Comparison of ENCODE assay signal across 22 cellular contexts in genomic region chr20:12047838-12048432, GRCh38.
DNase-seq lines count a peak whose midpoint lies in the region; ATAC-seq lines count a peak whose summit lies in the region.
"Had no signal": no experiment of that assay in that cellular context is flagged by ENCODE, and none has a peak within 500 bp of the region (broad histone marks: within the 10 kb centered on the region; RNA-seq: fewer than 3 reads in every experiment).

No MANE protein-coding gene starts in this region.

- no peak overlapping the region for H3K14ac ChIP-seq in mesenchymal stem cell (ENCODE audit: low read length in 2 of 2)

- 94% methylated on average over 1 of the region's 1 CpG for WGBS in mesenchymal stem cell

- DNase-seq in ELR (ENCODE audit: low read depth) (peak; percentile 73), NCI-H510A treated with DMSO at 0.1 percent for 48 hours (lab: John Stamatoyannopoulos, UW) (peak; percentile 47), dermis blood vessel endothelial cell (peak; percentile 31), mesenchymal stem cell (peak; percentile 20), activated gamma-delta T cell treated with Interleukin-2 at 50 U/mL for 16 hours (no peak), globus pallidus (ENCODE audit: low spot score) (no peak)
- DNase-seq: activated CD4-positive, alpha-beta T cell treated with anti-CD3 and anti-CD28 coated beads, Interleukin-2, amount 50 U/mL, for 48 hours; activated naive CD8-positive, alpha-beta T cell treated with anti-CD3 and anti-CD28 coated beads, Interleukin-2, amount 50 U/mL, for 24 hours; activated T-cell treated with anti-CD3 and anti-CD28 coated beads, Interleukin-2, amount 50 U/mL, for 48 hours; Calu3; heart right ventricle; kidney; NCI-H187 treated with DMSO at 0.1 percent for 48 hours; Peyer's patch; right lobe of liver; stimulated activated CD4-positive, alpha-beta T cell treated with anti-CD3 and anti-CD28 coated beads, Interleukin-4, amount 100 ng/mL, for 1 hour; stimulated activated CD8-positive, alpha-beta memory T cell treated with anti-CD3 and anti-CD28 coated beads, Interleukin-4, amount 100 ng/mL, for 48 hours; testis had no signal

- ATAC-seq in GM18858 (IDR thresholded peaks at IDR 0.05; ENCODE audit: unreplicated experiment): no peak
- no peak for ATAC-seq in HG02970 (IDR thresholded peaks at IDR 0.05; ENCODE audit: low FRiP score, unreplicated experiment)
- ATAC-seq: activated naive CD8-positive, alpha-beta T cell treated with anti-CD3 and anti-CD28 coated beads, Interleukin-2, amount 50 U/mL, for 24 hours; heart right ventricle; right lobe of liver had no signal

- H2BK12ac ChIP-seq in mesenchymal stem cell (ENCODE audit: low read length in 2 of 2): no peak overlapping the region

- H2AK5ac ChIP-seq in mesenchymal stem cell (ENCODE audit: low read length, severe bottlenecking): no peak overlapping the region

- peak overlapping the region; percentile 15 to 70 for H3K18ac ChIP-seq in mesenchymal stem cell (ENCODE audit: low read depth in 1 of 2, low read length in 2 of 2)

- no peaks in the 10 kb centered on the region for H3K27me3 ChIP-seq in mesenchymal stem cell (ENCODE audit: control insufficient read depth in 1 of 2, insufficient read depth in 1 of 2, low read length in 2 of 2)
- H3K27me3 ChIP-seq: heart right ventricle, neutrophil, Peyer's patch, right lobe of liver, testis had no signal

- no peak overlapping the region for H3K27ac ChIP-seq in mesenchymal stem cell (ENCODE audit: low read length, poor library complexity, severe bottlenecking)
- H3K27ac ChIP-seq: heart right ventricle, neutrophil, Peyer's patch, right lobe of liver, testis had no signal

- H2BK5ac ChIP-seq in mesenchymal stem cell (ENCODE audit: low read depth, low read length, poor library complexity, severe bottlenecking): no peak overlapping the region

- H3K4me2 ChIP-seq in mesenchymal stem cell (ENCODE audit: low read length, poor library complexity, severe bottlenecking): no peak overlapping the region

- H2BK15ac ChIP-seq in mesenchymal stem cell (ENCODE audit: low read depth, poor library complexity, severe bottlenecking): no peak overlapping the region

- H4K8ac ChIP-seq in mesenchymal stem cell (ENCODE audit: low read length): no peak overlapping the region

- H3K9me3 ChIP-seq in mesenchymal stem cell (ENCODE audit: control insufficient read depth, low read length): no peaks in the 10 kb centered on the region
- H3K9me3 ChIP-seq: HAP-1, heart right ventricle, neutrophil, Peyer's patch, right lobe of liver, testis had no signal

- no peaks in the 10 kb centered on the region for H3K79me1 ChIP-seq in mesenchymal stem cell (replicated peaks; ENCODE audit: low read length, poor library complexity, severe bottlenecking)

- no peak overlapping the region for H2BK120ac ChIP-seq in mesenchymal stem cell (ENCODE audit: low read depth, low read length)

- no peak overlapping the region for H4K91ac ChIP-seq in mesenchymal stem cell (ENCODE audit: low read length)

- no peak overlapping the region for H2AFZ ChIP-seq in mesenchymal stem cell (ENCODE audit: low read depth, low read length)

- no peak overlapping the region for H3K4me3 ChIP-seq in mesenchymal stem cell (ENCODE audit: insufficient read depth in 1 of 2, low read depth in 1 of 2, low read length in 2 of 2)
- H3K4me3 ChIP-seq: HAP-1, heart right ventricle, Peyer's patch, right lobe of liver, testis had no signal

- peaks cover 0 to 2% of the 10 kb centered on the region in 2 experiments for H3K36me3 ChIP-seq in mesenchymal stem cell (ENCODE audit: control insufficient read depth in 1 of 2, insufficient read depth in 2 of 2, low read depth in 1 of 2, low read length in 2 of 2)
- H3K36me3 ChIP-seq: HAP-1, heart right ventricle, neutrophil, Peyer's patch, right lobe of liver had no signal

- H3K9ac ChIP-seq in mesenchymal stem cell (ENCODE audit: low read length): no peak overlapping the region

- H3K23ac ChIP-seq in mesenchymal stem cell (ENCODE audit: low read length in 2 of 2): no peak overlapping the region

- no peak overlapping the region for H3K4ac ChIP-seq in mesenchymal stem cell (ENCODE audit: low read depth in 1 of 2, low read length in 2 of 2)

- peaks cover under 1% of the 10 kb centered on the region for H3K4me1 ChIP-seq in mesenchymal stem cell (ENCODE audit: control insufficient read depth, insufficient read depth, low read depth, low read length)
- H3K4me1 ChIP-seq: HAP-1, Peyer's patch, right lobe of liver, testis had no signal

Comparison
In these comparisons a context has a peak if more than half of its experiments do, and no peak if none do; other contexts are left out.
1. DNase-seq: peak in ELR (single experiment), NCI-H510A treated with DMSO at 0.1 percent for 48 hours (single experiment), dermis blood vessel endothelial cell (single experiment) and mesenchymal stem cell (single experiment); none in activated gamma-delta T cell treated with Interleukin-2 at 50 U/mL for 16 hours (single experiment) and globus pallidus (single experiment).